ENCODE assay signal across 30 cellular contexts in the genomic region with DNA sequence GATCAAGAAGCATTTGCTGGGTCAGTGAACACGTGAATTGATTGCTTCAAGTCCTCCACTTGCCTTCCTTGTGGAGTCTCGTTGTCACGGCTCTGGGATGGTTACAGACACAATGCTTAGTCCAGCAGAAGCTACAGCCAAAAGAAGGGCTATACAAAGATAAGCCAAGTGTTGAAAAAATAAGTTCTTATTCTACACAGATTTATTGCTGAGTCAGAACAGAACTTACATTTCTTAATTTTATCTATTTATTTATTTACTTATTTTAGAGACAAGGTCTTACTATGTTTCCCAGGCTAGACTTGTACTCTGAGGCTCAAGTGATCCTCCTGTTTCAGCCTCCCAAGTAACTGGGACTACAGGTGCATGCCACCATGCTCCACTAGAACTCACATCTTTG.
"Had no signal": no experiment of that assay in that cellular context is flagged by ENCODE, and none has a peak within 500 bp of the region (broad histone marks: within the 10 kb centered on the region; RNA-seq: fewer than 3 reads in every experiment).

No MANE protein-coding gene starts in this region.

- ATAC-seq: naive thymus-derived CD4-positive, alpha-beta T cell; natural killer cell; pancreas; right cardiac atrium; sciatic nerve; stimulated activated memory B cell treated with anti-CD40 and anti-IgM and Interleukin-4, amounts not matched to agents 10 μg/mL and 1 μg/mL and 100 μg/mL, for 72 hours; stimulated activated naive CD8-positive, alpha-beta T cell treated with anti-CD3 and anti-CD28 coated beads, Interleukin-15, amount 100 ng/mL, for 72 hours; stimulated activated naive CD8-positive, alpha-beta T cell treated with anti-CD3 and anti-CD28 coated beads, Interleukin-15, Interleukin-2, amounts not matched to agents 100 U/mL and 50 U/mL, for 24 hours; upper lobe of right lung had no signal

- H3K27me3 ChIP-seq: neutrophil, pancreas, suprapubic skin, testis, tibial artery, transverse colon, upper lobe of right lung, uterus had no signal

- H3K36me3 Mint-ChIP-seq: natural killer cell; stimulated activated memory B cell treated with anti-CD40 and anti-IgM and Interleukin-4, amounts not matched to agents 10 μg/mL and 1 μg/mL and 100 μg/mL, for 72 hours had no signal

- DNase-seq: naive thymus-derived CD4-positive, alpha-beta T cell; natural killer cell; nucleus accumbens; pancreas; retina; right cardiac atrium; spleen; stimulated activated CD4-positive, alpha-beta T cell treated with anti-CD3 and anti-CD28 coated beads, Interleukin-12 subunit alpha, Interleukin-12 subunit beta, amount 100 ng/mL, for 4 hours; stimulated activated CD4-positive, alpha-beta T cell treated with anti-CD3 and anti-CD28 coated beads, Interleukin-1b, Interleukin-23, amount 100 ng/mL, for 48 hours; stimulated activated CD4-positive, alpha-beta T cell treated with anti-CD3 and anti-CD28 coated beads, Interleukin-4, amount 100 ng/mL, for 1 hour; stimulated activated CD4-positive, alpha-beta T cell treated with anti-CD3 and anti-CD28 coated beads, Interleukin-4, amount 100 ng/mL, for 4 hours; stimulated activated CD8-positive, alpha-beta memory T cell treated with anti-CD3 and anti-CD28 coated beads, Interleukin-4, amount 100 ng/mL, for 48 hours; stimulated activated naive CD4-positive, alpha-beta T cell; stimulated activated naive CD8-positive, alpha-beta T cell treated with anti-CD3 and anti-CD28 coated beads, Interleukin-15, amount 100 ng/mL, for 72 hours; stimulated activated naive CD8-positive, alpha-beta T cell treated with anti-CD3 and anti-CD28 coated beads, Interleukin-15, Interleukin-2, amounts not matched to agents 100 U/mL and 50 U/mL, for 24 hours; substantia nigra; testis; tibial artery; transverse colon; upper lobe of right lung; uterus had no signal

- H3K27ac Mint-ChIP-seq: naive thymus-derived CD4-positive, alpha-beta T cell; natural killer cell; stimulated activated memory B cell treated with anti-CD40 and anti-IgM and Interleukin-4, amounts not matched to agents 10 μg/mL and 1 μg/mL and 100 μg/mL, for 72 hours; stimulated activated naive CD8-positive, alpha-beta T cell treated with anti-CD3 and anti-CD28 coated beads, Interleukin-15, amount 100 ng/mL, for 72 hours; type B pancreatic cell had no signal

- H3K4me3 ChIP-seq: pancreas, prostate gland, skin epidermis, smooth muscle cell, spleen, suprapubic skin, testis, tibial artery, transverse colon, upper lobe of right lung, uterus had no signal

- H3K27ac ChIP-seq: neutrophil, pancreas, prostate gland, skin epidermis, spleen, suprapubic skin, testis, tibial artery, transverse colon, upper lobe of right lung, uterus had no signal

- H3K36me3 ChIP-seq: neutrophil, pancreas, prostate gland, spleen, suprapubic skin, tibial artery, transverse colon, upper lobe of right lung, uterus had no signal

- H3K4me2 ChIP-seq: smooth muscle cell had no signal

- FAIRE-seq: pancreas had no signal

- H3K4me1 ChIP-seq: pancreas, prostate gland, suprapubic skin, testis, tibial artery, transverse colon, upper lobe of right lung, uterus had no signal

- H3K9me3 ChIP-seq: neutrophil, pancreas, prostate gland, spleen, testis, tibial artery, transverse colon, upper lobe of right lung, uterus had no signal

- H3K4me1 Mint-ChIP-seq: stimulated activated memory B cell treated with anti-CD40 and anti-IgM and Interleukin-4, amounts not matched to agents 10 μg/mL and 1 μg/mL and 100 μg/mL, for 72 hours had no signal

- H3K9me3 Mint-ChIP-seq: natural killer cell; stimulated activated naive CD8-positive, alpha-beta T cell treated with anti-CD3 and anti-CD28 coated beads, Interleukin-15, amount 100 ng/mL, for 72 hours had no signal

- H3K27me3 Mint-ChIP-seq: type B pancreatic cell had no signal

- H3K4me3 Mint-ChIP-seq: naive thymus-derived CD4-positive, alpha-beta T cell; natural killer cell; nephron; stimulated activated memory B cell treated with anti-CD40 and anti-IgM and Interleukin-4, amounts not matched to agents 10 μg/mL and 1 μg/mL and 100 μg/mL, for 72 hours; stimulated activated naive CD8-positive, alpha-beta T cell treated with anti-CD3 and anti-CD28 coated beads, Interleukin-15, amount 100 ng/mL, for 72 hours; type B pancreatic cell had no signal
